In genomic region chr6:53244958-53245357, GRCh38 we compare ENCODE assay signal across 9 cellular contexts.
DNase-seq lines count a peak whose midpoint lies in the region; ATAC-seq and TF ChIP-seq lines count a peak whose summit lies in the region.
"Had no signal": no experiment of that assay in that cellular context is flagged by ENCODE, and none has a peak within 500 bp of the region (broad histone marks: within the 10 kb centered on the region; RNA-seq: fewer than 3 reads in every experiment).

No MANE protein-coding gene starts in this region.

- peak; percentile 94 to 96 for DNase-seq in AML-193 (lab: John Stamatoyannopoulos, UW)
- DNase-seq in NCI-H1105 treated with DMSO at 0.1 percent for 48 hours (lab: John Stamatoyannopoulos, UW): no peak
- DNase-seq in NCI-H2081 (lab: John Stamatoyannopoulos, UW): no peak
- no peak for DNase-seq in occipital lobe (lab: John Stamatoyannopoulos, UW)
- DNase-seq in COLO668 (lab: John Stamatoyannopoulos, UW; ENCODE audit: unreplicated experiment): no peak

- ATAC-seq in GM18867 (IDR thresholded peaks at IDR 0.05; ENCODE audit: unreplicated experiment) (peak; percentile 89), HG02885 (IDR thresholded peaks at IDR 0.05; ENCODE audit: poor library complexity, unreplicated experiment) (peak; percentile 77)
- ATAC-seq: Panc1 had no signal

- H4K20me1 ChIP-seq in OCI-LY3 (ENCODE audit: insufficient read depth, low read length): peaks cover 9% of the 10 kb centered on the region; the same call in 1 of the 2 replicates

- H2AFZ ChIP-seq in OCI-LY3 (ENCODE audit: low read depth, low read length): no peak overlapping the region

- peaks cover 60% of the 10 kb centered on the region for H3K4me1 ChIP-seq in OCI-LY3 (ENCODE audit: low read length)

- peak overlapping the region; percentile 84 for H3K4me2 ChIP-seq in OCI-LY3 (ENCODE audit: low read length)

- no peak for TF ChIP-seq CTCF in OCI-LY3 (IDR thresholded peaks at IDR 0.05; ENCODE audit: low read depth, low read length)

- H3K79me2 ChIP-seq in OCI-LY3 (ENCODE audit: low read length): no peaks in the 10 kb centered on the region

- H3K27me3 ChIP-seq in OCI-LY3 (ENCODE audit: low read depth, low read length): peaks cover 46% of the 10 kb centered on the region

- H3K4me3 ChIP-seq in OCI-LY3 (ENCODE audit: low read length): peak overlapping the region; percentile 54

- peak overlapping the region; percentile 58 for H3K9ac ChIP-seq in OCI-LY3 (ENCODE audit: low read length)

- H3K9me3 ChIP-seq in OCI-LY3 (ENCODE audit: insufficient read depth, low read length): peaks cover 10% of the 10 kb centered on the region; the same call in 1 of the 2 replicates

- H3K36me3 ChIP-seq in OCI-LY3 (replicated peaks; ENCODE audit: low read depth, low read length): peaks cover 12% of the 10 kb centered on the region

- H3K27ac ChIP-seq in OCI-LY3 (ENCODE audit: low read length): peak overlapping the region; percentile 94

Comparison
In these comparisons a context has a peak if more than half of its experiments do, and no peak if none do; other contexts are left out.
1. DNase-seq: peak in AML-193 (2 of 2); none in NCI-H1105 treated with DMSO at 0.1 percent for 48 hours (single experiment), NCI-H2081 (0 of 2), occipital lobe (single experiment) and COLO668 (single experiment).